ENCODE assay signal across 8 cellular contexts in genomic region chr6:125779924-125780539, GRCh38. TPM values are rescaled to one million over a fixed set of nuclear protein-coding genes. Genes with fewer than 3 reads are reported as not detected.
A peak's percentile ranks its signal among the peaks of the same experiment; 100 is the strongest.
DNase-seq lines count a peak whose midpoint lies in the region; ATAC-seq and TF ChIP-seq lines count a peak whose summit lies in the region.

No MANE protein-coding gene starts in this region.

- H3K27ac ChIP-seq in parathyroid adenoma (peak overlapping the region; percentile 97), tibial nerve (peak overlapping the region; percentile 93 to 97 (median 94))

- no peaks in the 10 kb centered on the region for H3K9me3 Mint-ChIP-seq in activated naive CD8-positive, alpha-beta T cell treated with anti-CD3 and anti-CD28 coated beads, Interleukin-2, amount 50 U/mL, for 24 hours

- no peaks in the 10 kb centered on the region for H3K79me2 ChIP-seq in parathyroid adenoma

- intact Hi-C loops in cardiac septum (cut with DNase I): no loop called here

- H3K9ac ChIP-seq in parathyroid adenoma: peak overlapping the region; percentile 63

- H3K4me3 ChIP-seq in GM08714 (ENCODE audit: low read length) (peak overlapping the region; percentile 98), parathyroid adenoma (ENCODE audit: low read depth, low read length) (peak overlapping the region; percentile 85), tibial nerve (peak overlapping the region; percentile 38 to 77 (median 60))

- H3K36me3 ChIP-seq in parathyroid adenoma (ENCODE audit: control insufficient read depth, insufficient read depth, low read length): no peaks in the 10 kb centered on the region
- no peaks in the 10 kb centered on the region for H3K36me3 ChIP-seq in tibial nerve

- peak; percentile 41 for TF ChIP-seq CTCF in parathyroid adenoma (IDR thresholded peaks at IDR 0.05)
- TF ChIP-seq CTCF in tibial nerve (IDR thresholded peaks at IDR 0.05): peak; percentile 19 to 76 (median 32)

- H3K4me1 ChIP-seq in parathyroid adenoma: no peaks in the 10 kb centered on the region
- peaks cover 0 to 9% (median 0%) of the 10 kb centered on the region in 4 donors for H3K4me1 ChIP-seq in tibial nerve

- H3K27me3 Mint-ChIP-seq in activated naive CD8-positive, alpha-beta T cell treated with anti-CD3 and anti-CD28 coated beads, Interleukin-2, amount 50 U/mL, for 24 hours: peaks cover 4% of the 10 kb centered on the region

- peak; percentile 62 to 78 for TF ChIP-seq EP300 in tibial nerve (IDR thresholded peaks at IDR 0.05)

- H3K4me2 ChIP-seq in parathyroid adenoma (ENCODE audit: low read length): peak overlapping the region; percentile 79

- no peak overlapping the region for H3K27ac Mint-ChIP-seq in activated naive CD8-positive, alpha-beta T cell treated with anti-CD3 and anti-CD28 coated beads, Interleukin-2, amount 50 U/mL, for 24 hours

- DNase-seq in NCI-H1092 treated with DMSO at 0.1 percent for 48 hours (lab: John Stamatoyannopoulos, UW): peak; percentile 93
- DNase-seq in SKM-1 treated with dmso at 0.1 percent for 144 hours (lab: John Stamatoyannopoulos, UW; ENCODE audit: unreplicated experiment): peak; percentile 94
- DNase-seq in activated naive CD8-positive, alpha-beta T cell treated with anti-CD3 and anti-CD28 coated beads, Interleukin-2, amount 50 U/mL, for 24 hours: peak; percentile 83
- peak; percentile 85 for DNase-seq in cardiac septum (ENCODE audit: low spot score)
- peak; percentile 81 to 93 for DNase-seq in tibial nerve (ENCODE audit: low spot score in 2 of 2)

- H3K9me3 ChIP-seq in parathyroid adenoma (ENCODE audit: control insufficient read depth, low read length): no peaks in the 10 kb centered on the region
- H3K9me3 ChIP-seq in tibial nerve: no peaks in the 10 kb centered on the region

- H3K4me1 Mint-ChIP-seq in activated naive CD8-positive, alpha-beta T cell treated with anti-CD3 and anti-CD28 coated beads, Interleukin-2, amount 50 U/mL, for 24 hours: peaks cover 19% of the 10 kb centered on the region

- peak; percentile 78 for ATAC-seq in HG02623 (IDR thresholded peaks at IDR 0.05; ENCODE audit: unreplicated experiment)
- peak; percentile 84 for ATAC-seq in activated naive CD8-positive, alpha-beta T cell treated with anti-CD3 and anti-CD28 coated beads, Interleukin-2, amount 50 U/mL, for 24 hours

- TF ChIP-seq POLR2A in tibial nerve (IDR thresholded peaks at IDR 0.05): peak in 1 of 2 donors; percentile 35

- H3K4me3 Mint-ChIP-seq in activated naive CD8-positive, alpha-beta T cell treated with anti-CD3 and anti-CD28 coated beads, Interleukin-2, amount 50 U/mL, for 24 hours: no peak overlapping the region

- H2AFZ ChIP-seq in parathyroid adenoma: peak overlapping the region; percentile 97

- H3K27me3 ChIP-seq in parathyroid adenoma (ENCODE audit: control insufficient read depth, insufficient read depth, low read length) (no peaks in the 10 kb centered on the region), tibial nerve (no peaks in the 10 kb centered on the region)

- peaks cover 4% of the 10 kb centered on the region for H3K36me3 Mint-ChIP-seq in activated naive CD8-positive, alpha-beta T cell treated with anti-CD3 and anti-CD28 coated beads, Interleukin-2, amount 50 U/mL, for 24 hours (ENCODE audit: low read depth)

- WGBS in tibial nerve, 2 donors: 14 to 15% methylated on average over 17 of the region's 17 CpGs

RNA-seq across cellular contexts. Expression of gene NCOA7, which starts 10.7 kb away (rescaled TPM):
- 10.3 TPM for total RNA-seq in cardiac septum
- total RNA-seq in tibial nerve: 10 to 100 TPM; 38.7 to 86.7 (median 59.7) TPM

RNA-seq across cellular contexts. Expression of gene HEY2, which starts 30.6 kb away (rescaled TPM):
- 12.3 TPM for total RNA-seq in cardiac septum
- total RNA-seq in tibial nerve: 1 to 10 TPM; 1.5 to 7.3 (median 4.3) TPM

Comparison
In these comparisons a context has a peak if more than half of its experiments do, and no peak if none do; other contexts are left out.
1. Peak in every context shown above with its lines: DNase-seq, ATAC-seq, H3K4me3 ChIP-seq and H3K27ac ChIP-seq.